ENCODE assay signal across 32 cellular contexts in genomic region chr11:69689484-69690319, GRCh38. TPM values are rescaled to one million over a fixed set of nuclear protein-coding genes. Genes with fewer than 3 reads are reported as not detected.
"Had no signal": no experiment of that assay in that cellular context is flagged by ENCODE, and none has a peak within 500 bp of the region (broad histone marks: within the 10 kb centered on the region; RNA-seq: fewer than 3 reads in every experiment).

No MANE protein-coding gene starts in this region.

- DNase-seq: activated CD4-positive, alpha-beta T cell treated with anti-CD3 and anti-CD28 coated beads, Interleukin-2, amount 50 U/mL, for 1 hour; activated CD4-positive, CD25-positive, alpha-beta regulatory T cell treated with anti-CD3 and anti-CD28 coated beads, Interleukin-2, amount 50 U/mL, for 72 hours; activated CD8-positive, alpha-beta T cell treated with anti-CD3 and anti-CD28 coated beads for 36 hours; activated naive CD4-positive, alpha-beta T cell; activated naive CD8-positive, alpha-beta T cell treated with anti-CD3 and anti-CD28 coated beads, Interleukin-2, amount 10 ng/mL, durations not matched to agents 7 days and 5 days; activated T-cell treated with anti-CD3 and anti-CD28 coated beads, Interleukin-2, amount 50 U/mL, for 48 hours; amniotic stem cell; brain microvascular endothelial cell; dorsolateral prefrontal cortex; effector memory CD4-positive, alpha-beta T cell; islet precursor cell; left colon; naive B cell; nephron progenitor cell; nucleus accumbens; pancreas; right cardiac atrium; stimulated activated naive CD4-positive, alpha-beta T cell; T-helper 17 cell; T1000 had no signal

- H3K36me3 Mint-ChIP-seq: activated naive CD8-positive, alpha-beta T cell treated with anti-CD3 and anti-CD28 coated beads, Interleukin-2, amount 10 ng/mL, durations not matched to agents 7 days and 5 days had no signal

- ATAC-seq: activated CD8-positive, alpha-beta T cell treated with anti-CD3 and anti-CD28 coated beads for 36 hours; gastroesophageal sphincter; left colon; right cardiac atrium; T-helper 17 cell had no signal

- H3K9me3 Mint-ChIP-seq: activated CD8-positive, alpha-beta T cell treated with anti-CD3 and anti-CD28 coated beads for 36 hours; activated naive CD8-positive, alpha-beta T cell treated with anti-CD3 and anti-CD28 coated beads, Interleukin-2, amount 10 ng/mL, durations not matched to agents 7 days and 5 days had no signal

- H3K79me2 ChIP-seq: hepatocyte had no signal

- H3K27me3 ChIP-seq: hepatocyte, pancreas had no signal

- H3K36me3 ChIP-seq: brain microvascular endothelial cell, gastroesophageal sphincter, pancreas, spleen, suprapubic skin, tibial artery had no signal

- H3K27ac Mint-ChIP-seq: activated CD8-positive, alpha-beta T cell treated with anti-CD3 and anti-CD28 coated beads for 36 hours; activated naive CD8-positive, alpha-beta T cell treated with anti-CD3 and anti-CD28 coated beads, Interleukin-2, amount 10 ng/mL, durations not matched to agents 7 days and 5 days; mesothelial cell of epicardium; naive B cell; nephron progenitor cell; T-helper 17 cell had no signal

- H3K27ac ChIP-seq: brain microvascular endothelial cell, coronary artery, dorsolateral prefrontal cortex, gastroesophageal sphincter, hepatocyte, pancreas, spleen, suprapubic skin, tibial artery had no signal

- FAIRE-seq: astrocyte, pancreas had no signal

- H3K4me3 ChIP-seq: coronary artery, dorsolateral prefrontal cortex, gastroesophageal sphincter, hepatocyte, pancreas, spleen, suprapubic skin, tibial artery had no signal

- H3K4me2 ChIP-seq: hepatocyte had no signal

- H3K9me3 ChIP-seq: pancreas, suprapubic skin had no signal

- H2AFZ ChIP-seq: hepatocyte had no signal

- H3K4me3 Mint-ChIP-seq: activated CD8-positive, alpha-beta T cell treated with anti-CD3 and anti-CD28 coated beads for 36 hours; activated naive CD8-positive, alpha-beta T cell treated with anti-CD3 and anti-CD28 coated beads, Interleukin-2, amount 10 ng/mL, durations not matched to agents 7 days and 5 days; mesothelial cell of epicardium; naive B cell; nephron progenitor cell; T-helper 17 cell had no signal

RNA-seq across cellular contexts. Expression of gene FGF19, which starts 14.1 kb away (rescaled TPM):
- total RNA-seq: activated CD8-positive, alpha-beta T cell treated with anti-CD3 and anti-CD28 coated beads for 36 hours; activated naive CD8-positive, alpha-beta T cell treated with anti-CD3 and anti-CD28 coated beads, Interleukin-2, amount 10 ng/mL, durations not matched to agents 7 days and 5 days; astrocyte; cardiac septum; dorsolateral prefrontal cortex; epithelial cell of proximal tubule; gastroesophageal sphincter; left colon; lower leg skin; mesothelial cell of epicardium; right cardiac atrium; spleen; suprapubic skin; T-helper 17 cell; ureter had no signal
- polyA plus RNA-seq: hepatocyte, right cardiac atrium, spleen had no signal
